1 cellular context compared by ENCODE assay signal in the genomic region with DNA sequence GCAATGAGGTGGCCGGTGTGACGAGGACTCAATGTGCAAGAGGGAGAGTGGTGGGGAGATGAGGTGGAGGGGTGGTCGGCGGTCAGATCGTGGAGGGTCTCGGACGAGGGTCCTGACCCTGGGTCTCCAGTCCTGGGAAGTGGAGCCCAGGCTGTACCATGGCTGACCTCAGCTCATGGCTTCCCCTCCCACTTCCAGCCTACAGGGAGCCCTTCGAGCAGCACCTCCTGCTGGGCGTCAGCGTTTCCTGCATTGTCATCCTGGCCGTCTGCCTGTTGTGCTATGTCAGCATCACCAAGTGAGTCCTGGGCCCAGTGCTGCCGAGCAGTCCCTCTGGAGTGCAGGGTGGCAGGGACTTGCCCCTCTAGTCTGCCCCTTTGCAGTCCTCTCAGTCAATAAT.
TF ChIP-seq lines count a peak whose summit lies in the region.

No MANE protein-coding gene starts in this region.

TF ChIP-seq in GM12878, 131 proteins besides CTCF, POLR2A, EP300 and RAD21:
- TF ChIP-seq IRF5 (IDR thresholded peaks at IDR 0.05; ENCODE audit: borderline replicate concordance) (no peak), SMC3 (IDR thresholded peaks at IDR 0.05; ENCODE audit: borderline replicate concordance, low read length) (peak; percentile 34; the same call in 1 of the 2 replicates)
